In the genomic region with DNA sequence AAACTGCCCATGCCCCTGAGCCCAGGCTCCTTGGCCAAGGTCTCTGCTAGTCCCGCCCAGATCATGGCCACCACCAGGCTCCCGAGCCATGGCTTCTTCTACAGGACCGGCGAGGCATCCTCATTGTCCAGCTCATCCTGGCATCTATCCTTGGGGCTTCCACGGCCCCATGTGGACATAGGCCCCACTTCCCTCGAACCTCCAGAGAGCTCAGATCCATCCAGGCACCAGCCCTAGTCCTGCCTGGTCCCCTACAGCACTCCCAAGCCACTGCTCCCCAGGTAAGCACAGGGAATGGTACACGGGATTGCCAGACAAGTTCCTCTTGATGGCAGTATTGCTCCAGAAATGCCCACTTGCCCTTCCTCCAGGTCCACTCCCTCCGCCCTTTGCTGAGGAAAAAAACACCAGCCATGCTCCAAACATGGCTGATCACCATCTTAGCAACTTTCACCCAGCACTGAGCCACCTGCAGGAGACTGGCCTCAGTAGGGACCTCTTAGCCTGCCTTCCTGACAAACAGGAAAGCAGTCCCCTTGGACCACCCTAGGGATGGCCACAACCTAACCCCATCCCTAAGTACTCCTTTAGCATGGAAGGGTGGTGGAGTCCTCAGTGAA, we compare ENCODE assay signal across 8 cellular contexts.
DNase-seq lines count a peak whose midpoint lies in the region; ATAC-seq and TF ChIP-seq lines count a peak whose summit lies in the region.

No MANE protein-coding gene starts in this region.

- TF ChIP-seq CTCF in activated B cell treated with CpG ODN at 0.5 μM for 24 hours (IDR thresholded peaks at IDR 0.05): no peak
- no peak for TF ChIP-seq CTCF in nephron progenitor cell (IDR thresholded peaks at IDR 0.05)

- H4K8ac ChIP-seq in mesendoderm (ENCODE audit: low read depth, low read length): no peak overlapping the region

- H3K27ac Mint-ChIP-seq in activated B cell treated with CpG ODN at 0.5 μM for 24 hours (no peak overlapping the region), nephron progenitor cell (no peak overlapping the region)
- H3K27ac Mint-ChIP-seq in effector memory CD8-positive, alpha-beta T cell: no peak overlapping the region

- H3K4me3 Mint-ChIP-seq in activated B cell treated with CpG ODN at 0.5 μM for 24 hours: no peak overlapping the region
- H3K4me3 Mint-ChIP-seq in nephron progenitor cell: no peak overlapping the region
- no peak overlapping the region for H3K4me3 Mint-ChIP-seq in effector memory CD8-positive, alpha-beta T cell

- H3K9me3 Mint-ChIP-seq in activated B cell treated with CpG ODN at 0.5 μM for 24 hours: no peaks in the 10 kb centered on the region
- H3K9me3 Mint-ChIP-seq in nephron progenitor cell: peaks cover 80% of the 10 kb centered on the region
- H3K9me3 Mint-ChIP-seq in effector memory CD8-positive, alpha-beta T cell: peaks cover 0 to 7% of the 10 kb centered on the region in 2 donors

- H3K9me3 ChIP-seq in Karpas-422 (ENCODE audit: low read length): no peaks in the 10 kb centered on the region

- H2BK5ac ChIP-seq in mesendoderm (ENCODE audit: low read length): no peak overlapping the region

- H2AK5ac ChIP-seq in mesendoderm (ENCODE audit: low read length): no peak overlapping the region

- H3K79me1 ChIP-seq in mesendoderm (ENCODE audit: low read length): no peaks in the 10 kb centered on the region

- H2BK120ac ChIP-seq in mesendoderm (ENCODE audit: low read depth, low read length): no peak overlapping the region

- no peak overlapping the region for H3K4ac ChIP-seq in mesendoderm (ENCODE audit: low read depth, low read length)

- H3K4me2 ChIP-seq in Karpas-422 (ENCODE audit: low read depth, low read length, poor library complexity, severe bottlenecking) (peak overlapping the region; percentile 34), mesendoderm (ENCODE audit: low read length) (no peak overlapping the region)

- intact Hi-C loops in activated B cell treated with CpG ODN at 0.5 μM for 24 hours (cut with micrococcal nuclease): no loop called here

- H3K27ac ChIP-seq in Karpas-422 (ENCODE audit: low read length): peak overlapping the region; percentile 43; the same call in 1 of the 2 replicates
- H3K27ac ChIP-seq in mesendoderm (ENCODE audit: low read depth, low read length): no peak overlapping the region

- H2BK15ac ChIP-seq in mesendoderm (replicated peaks; ENCODE audit: low read depth): no peak overlapping the region

- DNase-seq in ELF-1 (ENCODE audit: low read depth, low spot score) (peak; percentile 64), Karpas-422 (peak; percentile 98), activated B cell treated with CpG ODN at 0.5 μM for 24 hours (peak; percentile 21), mesendoderm (peak; percentile 78), globus pallidus (ENCODE audit: low spot score) (no peak), nephron progenitor cell (no peak)
- no peak for DNase-seq in effector memory CD8-positive, alpha-beta T cell

- H3K4me1 ChIP-seq in Karpas-422 (ENCODE audit: low read length): peaks cover 55% of the 10 kb centered on the region
- no peaks in the 10 kb centered on the region for H3K4me1 ChIP-seq in mesendoderm (ENCODE audit: control insufficient read depth, low read depth, low read length)

- H3K4me1 Mint-ChIP-seq in activated B cell treated with CpG ODN at 0.5 μM for 24 hours (peaks cover 10% of the 10 kb centered on the region), nephron progenitor cell (no peaks in the 10 kb centered on the region)
- H3K4me1 Mint-ChIP-seq in effector memory CD8-positive, alpha-beta T cell (ENCODE audit: low read depth in 2 of 2): no peaks in the 10 kb centered on the region

- H3K36me3 ChIP-seq in Karpas-422 (ENCODE audit: insufficient read depth, low read length) (no peaks in the 10 kb centered on the region), mesendoderm (ENCODE audit: control insufficient read depth, insufficient read depth, low read length) (no peaks in the 10 kb centered on the region)

- peak; percentile 72 for ATAC-seq in GM21423 (IDR thresholded peaks at IDR 0.05; ENCODE audit: unreplicated experiment)
- ATAC-seq in activated B cell treated with CpG ODN at 0.5 μM for 24 hours (ENCODE audit: low read depth): peak; percentile 14
- no peak for ATAC-seq in effector memory CD8-positive, alpha-beta T cell (replicated peaks)

- H3K36me3 Mint-ChIP-seq in activated B cell treated with CpG ODN at 0.5 μM for 24 hours (ENCODE audit: low read depth) (no peaks in the 10 kb centered on the region), nephron progenitor cell (ENCODE audit: low read depth) (peaks cover 97% of the 10 kb centered on the region)
- H3K36me3 Mint-ChIP-seq in effector memory CD8-positive, alpha-beta T cell (ENCODE audit: insufficient read depth): no peaks in the 10 kb centered on the region

- H3K23ac ChIP-seq in mesendoderm (ENCODE audit: low read length): no peak overlapping the region

- no peaks in the 10 kb centered on the region for H4K20me1 ChIP-seq in Karpas-422 (ENCODE audit: insufficient read depth, low read depth, low read length)

- POLR2A ChIA-PET in activated B cell treated with CpG ODN at 0.5 μM for 24 hours (lab: Charles Lee): no interaction called here

- CTCF ChIA-PET in activated B cell treated with CpG ODN at 0.5 μM for 24 hours (lab: Charles Lee): no interaction called here

- no peak overlapping the region for H3K56ac ChIP-seq in mesendoderm (ENCODE audit: low read length)

- H3K27me3 ChIP-seq in Karpas-422 (ENCODE audit: low read length): no peaks in the 10 kb centered on the region
- no peaks in the 10 kb centered on the region for H3K27me3 ChIP-seq in mesendoderm (ENCODE audit: insufficient read depth, low read length, poor library complexity)

- H2AFZ ChIP-seq in Karpas-422 (ENCODE audit: low read length): no peak overlapping the region

- H3K4me3 ChIP-seq in Karpas-422 (ENCODE audit: low read length): peak overlapping the region; percentile 24; the same call in 1 of the 2 replicates
- H3K4me3 ChIP-seq in mesendoderm (ENCODE audit: low read length): no peak overlapping the region

- H3K27me3 Mint-ChIP-seq in activated B cell treated with CpG ODN at 0.5 μM for 24 hours (no peaks in the 10 kb centered on the region), nephron progenitor cell (ENCODE audit: low read depth, poor library complexity) (peaks cover 2% of the 10 kb centered on the region)
- no peaks in the 10 kb centered on the region for H3K27me3 Mint-ChIP-seq in effector memory CD8-positive, alpha-beta T cell

- H3K18ac ChIP-seq in mesendoderm (ENCODE audit: low read length): no peak overlapping the region

- peak overlapping the region; percentile 32; the same call in 1 of the 2 replicates for H3K9ac ChIP-seq in Karpas-422 (ENCODE audit: low read length)
- no peak overlapping the region for H3K9ac ChIP-seq in mesendoderm (ENCODE audit: low read length)

- H4K5ac ChIP-seq in mesendoderm (ENCODE audit: low read length): no peak overlapping the region

- no peaks in the 10 kb centered on the region for H3K79me2 ChIP-seq in Karpas-422 (ENCODE audit: low read length)
- no peaks in the 10 kb centered on the region for H3K79me2 ChIP-seq in mesendoderm (ENCODE audit: control insufficient read depth, insufficient read depth, low read length)

- WGBS in mesendoderm (ENCODE audit: extremely low coverage, insufficient coverage, low lambda C conversion rate): no CpG with 5 or more reads among the region's 8 CpGs

- H3K9me2 ChIP-seq in Karpas-422 (replicated peaks; ENCODE audit: insufficient read depth, low read length): no peaks in the 10 kb centered on the region

Comparison
In these comparisons a context has a peak if more than half of its experiments do, and no peak if none do; other contexts are left out.
1. DNase-seq: peak in ELF-1 (single experiment), Karpas-422 (single experiment), activated B cell treated with CpG ODN at 0.5 μM for 24 hours (single experiment) and mesendoderm (single experiment); none in globus pallidus (single experiment), nephron progenitor cell (single experiment) and effector memory CD8-positive, alpha-beta T cell (0 of 3).